Comparison of ENCODE assay signal across 12 cellular contexts in the genomic region with DNA sequence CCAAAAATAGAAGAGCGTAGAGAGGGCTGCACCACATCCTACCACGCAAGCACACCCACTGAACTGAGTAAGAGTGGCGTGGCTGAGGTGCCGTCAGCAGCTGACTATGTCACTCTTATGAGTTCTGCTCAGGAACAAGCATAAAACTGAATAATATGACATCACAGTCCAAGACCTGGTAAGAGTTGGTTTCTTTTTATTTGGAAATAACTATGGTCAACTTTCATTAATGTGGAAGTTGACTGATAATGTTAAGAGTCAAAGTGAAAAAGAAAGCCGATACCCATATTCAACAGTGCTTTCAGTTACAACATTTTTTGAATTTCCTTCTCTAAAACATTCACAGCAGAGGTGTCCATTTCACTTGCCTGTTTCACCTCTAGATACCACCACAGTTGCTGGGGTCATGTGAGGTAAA. TPM values are rescaled to one million over a fixed set of nuclear protein-coding genes. Genes with fewer than 3 reads are reported as not detected.
DNase-seq lines count a peak whose midpoint lies in the region; ATAC-seq and TF ChIP-seq lines count a peak whose summit lies in the region.
"Had no signal": no experiment of that assay in that cellular context is flagged by ENCODE, and none has a peak within 500 bp of the region (broad histone marks: within the 10 kb centered on the region; RNA-seq: fewer than 3 reads in every experiment).

No MANE protein-coding gene starts in this region.

- intact Hi-C loops in dorsolateral prefrontal cortex (cut with DNase I), result no loop called here
- intact Hi-C loops in testis (cut with DNase I; ENCODE audit: low total_unique reads), result no loop called here

- H3K36me3 ChIP-seq in testis (ENCODE audit: low read depth, missing control alignments), result no peaks in the 10 kb centered on the region

- H3K9me3 Mint-ChIP-seq in activated naive CD8-positive, alpha-beta T cell treated with anti-CD3 and anti-CD28 coated beads, Interleukin-2, amount 10 ng/mL, durations not matched to agents 7 days and 5 days, result no peaks in the 10 kb centered on the region

- peak; percentile 55 for ATAC-seq in GM19438 (IDR thresholded peaks at IDR 0.05; ENCODE audit: low read depth, unreplicated experiment)
- ATAC-seq in HG03095 (IDR thresholded peaks at IDR 0.05; ENCODE audit: unreplicated experiment), result peak; percentile 73
- peak; percentile 90 for ATAC-seq in activated naive CD8-positive, alpha-beta T cell treated with anti-CD3 and anti-CD28 coated beads, Interleukin-2, amount 10 ng/mL, durations not matched to agents 7 days and 5 days (ENCODE audit: low read depth)
- ATAC-seq: K562 had no signal

- no peaks in the 10 kb centered on the region for H3K4me1 ChIP-seq in testis
- H3K4me1 ChIP-seq: prostate gland had no signal

- WGBS in testis, 2 donors, result 85% methylated on average over 5 of the region's 5 CpGs

- peak overlapping the region; percentile 49 for H3K27ac Mint-ChIP-seq in activated naive CD8-positive, alpha-beta T cell treated with anti-CD3 and anti-CD28 coated beads, Interleukin-2, amount 10 ng/mL, durations not matched to agents 7 days and 5 days

- peaks cover 21% of the 10 kb centered on the region for H3K4me1 Mint-ChIP-seq in activated naive CD8-positive, alpha-beta T cell treated with anti-CD3 and anti-CD28 coated beads, Interleukin-2, amount 10 ng/mL, durations not matched to agents 7 days and 5 days

- in situ Hi-C loops in GM13976 (cut with MboI; ENCODE audit: low sequenced_read_pairs, unreplicated experiment), result no loop called here

- H3K4me3 Mint-ChIP-seq in activated naive CD8-positive, alpha-beta T cell treated with anti-CD3 and anti-CD28 coated beads, Interleukin-2, amount 10 ng/mL, durations not matched to agents 7 days and 5 days, result no peak overlapping the region

- TF ChIP-seq POLR2A in testis (IDR thresholded peaks at IDR 0.05), result no peak

- H3K27me3 Mint-ChIP-seq in activated naive CD8-positive, alpha-beta T cell treated with anti-CD3 and anti-CD28 coated beads, Interleukin-2, amount 10 ng/mL, durations not matched to agents 7 days and 5 days, result no peaks in the 10 kb centered on the region

- H3K4me3 ChIP-seq in dorsolateral prefrontal cortex (no peak overlapping the region), testis (no peak overlapping the region)
- H3K4me3 ChIP-seq: heart left ventricle, K562, prostate gland had no signal

- DNase-seq in GM13976 (ENCODE audit: low spot score), result peak; percentile 55
- no peak for DNase-seq in activated naive CD8-positive, alpha-beta T cell treated with anti-CD3 and anti-CD28 coated beads, Interleukin-2, amount 10 ng/mL, durations not matched to agents 7 days and 5 days
- DNase-seq in islet precursor cell, result no peak
- DNase-seq in dorsolateral prefrontal cortex, result no peak
- DNase-seq in testis, result no peak
- DNase-seq in T1000 (lab: John Stamatoyannopoulos, UW), result no peak
- DNase-seq: heart left ventricle, Right ventricle myocardium superior had no signal

- H3K27me3 ChIP-seq in dorsolateral prefrontal cortex, result no peaks in the 10 kb centered on the region
- H3K27me3 ChIP-seq in testis, result no peaks in the 10 kb centered on the region
- H3K27me3 ChIP-seq: heart left ventricle had no signal

- peaks cover 57% of the 10 kb centered on the region for H3K36me3 Mint-ChIP-seq in activated naive CD8-positive, alpha-beta T cell treated with anti-CD3 and anti-CD28 coated beads, Interleukin-2, amount 10 ng/mL, durations not matched to agents 7 days and 5 days

- H3K27ac ChIP-seq in dorsolateral prefrontal cortex, result no peak overlapping the region
- no peak overlapping the region for H3K27ac ChIP-seq in testis
- H3K27ac ChIP-seq: prostate gland had no signal

- POLR2A ChIA-PET in activated naive CD8-positive, alpha-beta T cell treated with anti-CD3 and anti-CD28 coated beads, Interleukin-2, amount 10 ng/mL, durations not matched to agents 7 days and 5 days (lab: Charles Lee), result no interaction called here

- TF ChIP-seq CTCF in GM13976 (IDR thresholded peaks at IDR 0.05; ENCODE audit: borderline replicate concordance, control extremely low read depth, extremely low read depth, insufficient read depth, missing control alignments) (no peak), dorsolateral prefrontal cortex (IDR thresholded peaks at IDR 0.05 in 54 of 56, conservative IDR thresholded peaks at IDR 0.05 in 2 of 56; ENCODE audit: low read depth in 1 of 56, partially characterized antibody in 56 of 56) (no peak), testis (IDR thresholded peaks at IDR 0.05) (no peak)

- H3K9me3 ChIP-seq in testis, result no peaks in the 10 kb centered on the region
- H3K9me3 ChIP-seq: heart left ventricle, prostate gland had no signal

RNA-seq across cellular contexts. Expression of a gene that starts 44.6 kb away (rescaled TPM):
- total RNA-seq in activated naive CD8-positive, alpha-beta T cell treated with anti-CD3 and anti-CD28 coated beads, Interleukin-2, amount 10 ng/mL, durations not matched to agents 7 days and 5 days, result 10 to 100 TPM; 28.6 to 32.0 TPM
- 10 to 100 TPM; 36.2 to 59.3 (median 44.6) TPM for total RNA-seq in dorsolateral prefrontal cortex
- 10 to 100 TPM; 52.4 to 87.9 TPM for total RNA-seq in testis
- 84.2 TPM for polyA plus RNA-seq in testis (ENCODE audit: insufficient read depth, low read depth, low replicate concordance)
